In the genomic region with DNA sequence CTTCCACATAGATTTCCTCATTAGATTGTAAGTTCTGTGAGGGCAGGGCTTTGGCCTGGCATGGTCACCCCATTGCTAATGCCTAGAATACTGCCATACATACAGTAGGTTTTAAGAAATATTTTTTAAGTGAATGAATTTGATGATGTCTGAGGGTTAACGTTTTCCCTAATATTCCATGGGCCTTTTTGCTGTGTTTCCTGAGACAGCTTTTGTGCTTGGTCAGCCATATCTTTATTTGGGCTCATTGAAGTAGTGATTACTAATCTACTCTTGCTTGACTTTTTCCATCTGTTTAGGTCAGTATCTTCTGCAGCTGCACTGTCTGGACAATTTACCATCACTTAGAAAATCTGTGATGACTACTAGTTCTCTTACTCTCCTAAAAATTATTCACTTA, we compare ENCODE assay signal across 2 cellular contexts.
TF ChIP-seq lines count a peak whose summit lies in the region.

No MANE protein-coding gene starts in this region.

TF ChIP-seq in IMR-90, 13 proteins besides CTCF, POLR2A, EP300 and RAD21:
- TF ChIP-seq CEBPB (IDR thresholded peaks at IDR 0.05; ENCODE audit: low read depth, low read length), result no peak
- peak; percentile 72 for TF ChIP-seq MAFK (IDR thresholded peaks at IDR 0.05; ENCODE audit: low read depth, low read length)

TF ChIP-seq in GM12878, 131 proteins besides CTCF, POLR2A, EP300 and RAD21:
- TF ChIP-seq RUNX3 (IDR thresholded peaks at IDR 0.05; ENCODE audit: low read length), result no peak
- no peak for TF ChIP-seq IRF5 (IDR thresholded peaks at IDR 0.05; ENCODE audit: borderline replicate concordance)
- TF ChIP-seq, protein P1, sequence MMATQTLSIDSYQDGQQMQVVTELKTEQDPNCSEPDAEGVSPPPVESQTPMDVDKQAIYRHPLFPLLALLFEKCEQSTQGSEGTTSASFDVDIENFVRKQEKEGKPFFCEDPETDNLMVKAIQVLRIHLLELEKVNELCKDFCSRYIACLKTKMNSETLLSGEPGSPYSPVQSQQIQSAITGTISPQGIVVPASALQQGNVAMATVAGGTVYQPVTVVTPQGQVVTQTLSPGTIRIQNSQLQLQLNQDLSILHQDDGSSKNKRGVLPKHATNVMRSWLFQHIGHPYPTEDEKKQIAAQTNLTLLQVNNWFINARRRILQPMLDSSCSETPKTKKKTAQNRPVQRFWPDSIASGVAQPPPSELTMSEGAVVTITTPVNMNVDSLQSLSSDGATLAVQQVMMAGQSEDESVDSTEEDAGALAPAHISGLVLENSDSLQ (IDR thresholded peaks at IDR 0.05), result no peak
- TF ChIP-seq SKIL (IDR thresholded peaks at IDR 0.05; ENCODE audit: low read depth, poor library complexity, severe bottlenecking), result no peak
